Comparison of ENCODE assay signal across 35 cellular contexts in the genomic region with DNA sequence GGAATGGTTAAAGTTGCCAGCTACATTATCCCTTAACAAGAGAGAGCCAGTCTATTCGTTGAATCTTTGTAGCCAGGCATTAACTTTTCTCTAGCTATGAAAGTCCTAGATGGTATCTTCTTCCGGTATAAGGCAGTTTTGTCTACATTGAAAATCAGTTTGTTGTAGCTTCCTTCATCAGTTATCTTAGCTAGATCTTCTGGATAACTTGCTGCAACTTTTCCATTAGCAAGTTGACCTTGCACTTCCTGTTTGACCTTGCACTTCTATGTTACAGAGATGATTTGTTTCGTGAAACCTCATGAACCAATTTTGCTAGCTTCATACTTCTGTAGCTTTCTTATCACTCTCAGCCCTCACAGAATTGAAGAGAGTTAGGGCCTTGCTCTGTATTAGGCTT. TPM values are rescaled to one million over a fixed set of nuclear protein-coding genes. Genes with fewer than 3 reads are reported as not detected.
"Had no signal": no experiment of that assay in that cellular context is flagged by ENCODE, and none has a peak within 500 bp of the region (broad histone marks: within the 10 kb centered on the region; RNA-seq: fewer than 3 reads in every experiment).

No MANE protein-coding gene starts in this region.

- H2AFZ ChIP-seq: hepatocyte, neural progenitor cell had no signal

- ATAC-seq: gastroesophageal sphincter; left colon; naive thymus-derived CD8-positive, alpha-beta T cell; stimulated activated memory B cell treated with anti-CD40 and anti-IgM and Interleukin-4, amounts not matched to agents 10 μg/mL and 1 μg/mL and 100 μg/mL, for 72 hours; stimulated activated naive CD8-positive, alpha-beta T cell treated with anti-CD3 and anti-CD28 coated beads, Interleukin-15, amount 100 ng/mL, for 72 hours had no signal

- H3K4me3 ChIP-seq: breast epithelium, gastroesophageal sphincter, hepatocyte, neural progenitor cell, right atrium auricular region, smooth muscle cell, vagina had no signal

- H3K4me1 ChIP-seq: breast epithelium, gastroesophageal sphincter, neural progenitor cell, right atrium auricular region, vagina had no signal

- DNase-seq: activated B cell treated with CpG ODN at 0.5 μM for 24 hours; activated CD4-positive, alpha-beta T cell treated with anti-CD3 and anti-CD28 coated beads, Interleukin-2, amount 50 U/mL, for 1 hour; activated CD8-positive, alpha-beta memory T cell treated with anti-CD3 and anti-CD28 coated beads for 24 hours; activated CD8-positive, alpha-beta memory T cell treated with anti-CD3 and anti-CD28 coated beads, Interleukin-2, amount 50 U/mL, for 4 hours; activated gamma-delta T cell treated with Interleukin-2 at 50 U/mL for 16 hours; activated T-cell treated with anti-CD3 and anti-CD28 coated beads, Interleukin-2, amount 50 U/mL, for 24 hours; central memory CD4-positive, alpha-beta T cell; kidney; left colon; mammary epithelial cell; midbrain; naive thymus-derived CD8-positive, alpha-beta T cell; occipital lobe; stimulated activated CD4-positive, alpha-beta T cell treated with anti-CD3 and anti-CD28 coated beads, Interleukin-1b, Interleukin-23, amount 100 ng/mL, for 48 hours; stimulated activated CD4-positive, alpha-beta T cell treated with anti-CD3 and anti-CD28 coated beads, Interleukin-4, amount 100 ng/mL, for 4 hours; stimulated activated CD8-positive, alpha-beta memory T cell treated with anti-CD3 and anti-CD28 coated beads, Interleukin-4, amount 100 ng/mL, for 48 hours; stimulated activated naive CD8-positive, alpha-beta T cell treated with anti-CD3 and anti-CD28 coated beads, Interleukin-15, amount 100 ng/mL, for 72 hours; substantia nigra; T-helper 9 cell had no signal

- H3K79me2 ChIP-seq: hepatocyte had no signal

- H3K27me3 ChIP-seq: breast epithelium, gastroesophageal sphincter, hepatocyte, neural progenitor cell, right atrium auricular region, vagina had no signal

- H3K36me3 ChIP-seq: breast epithelium, gastroesophageal sphincter, right atrium auricular region, vagina had no signal

- H3K27ac ChIP-seq: breast epithelium, gastroesophageal sphincter, hepatocyte, neural progenitor cell, right atrium auricular region, vagina had no signal

- H3K4me1 Mint-ChIP-seq: activated B cell treated with CpG ODN at 0.5 μM for 24 hours; activated naive CD4-positive, alpha-beta T cell treated with anti-CD3 and anti-CD28 coated beads, Interleukin-2, amount 50 U/mL, for 24 hours; neural progenitor cell; stimulated activated memory B cell treated with anti-CD40 and anti-IgM and Interleukin-4, amounts not matched to agents 10 μg/mL and 1 μg/mL and 100 μg/mL, for 72 hours had no signal

- H3K36me3 Mint-ChIP-seq: activated naive CD4-positive, alpha-beta T cell treated with anti-CD3 and anti-CD28 coated beads, Interleukin-2, amount 50 U/mL, for 24 hours; naive thymus-derived CD8-positive, alpha-beta T cell; neural progenitor cell; stimulated activated memory B cell treated with anti-CD40 and anti-IgM and Interleukin-4, amounts not matched to agents 10 μg/mL and 1 μg/mL and 100 μg/mL, for 72 hours; type B pancreatic cell had no signal

- H3K4me2 ChIP-seq: hepatocyte, neural progenitor cell, smooth muscle cell had no signal

- H3K9me3 Mint-ChIP-seq: activated naive CD4-positive, alpha-beta T cell treated with anti-CD3 and anti-CD28 coated beads, Interleukin-2, amount 50 U/mL, for 24 hours; activated T-cell treated with anti-CD3 and anti-CD28 coated beads, Interleukin-2, amount 50 U/mL, for 24 hours; naive thymus-derived CD8-positive, alpha-beta T cell; neural progenitor cell; stimulated activated naive CD8-positive, alpha-beta T cell treated with anti-CD3 and anti-CD28 coated beads, Interleukin-15, amount 100 ng/mL, for 72 hours; type B pancreatic cell had no signal

- H3K4me3 Mint-ChIP-seq: activated B cell treated with CpG ODN at 0.5 μM for 24 hours; activated naive CD4-positive, alpha-beta T cell treated with anti-CD3 and anti-CD28 coated beads, Interleukin-2, amount 50 U/mL, for 24 hours; activated T-cell treated with anti-CD3 and anti-CD28 coated beads, Interleukin-2, amount 50 U/mL, for 24 hours; naive thymus-derived CD8-positive, alpha-beta T cell; neural progenitor cell; stimulated activated memory B cell treated with anti-CD40 and anti-IgM and Interleukin-4, amounts not matched to agents 10 μg/mL and 1 μg/mL and 100 μg/mL, for 72 hours; stimulated activated naive CD8-positive, alpha-beta T cell treated with anti-CD3 and anti-CD28 coated beads, Interleukin-15, amount 100 ng/mL, for 72 hours; type B pancreatic cell had no signal

- H3K27ac Mint-ChIP-seq: activated B cell treated with CpG ODN at 0.5 μM for 24 hours; activated naive CD4-positive, alpha-beta T cell treated with anti-CD3 and anti-CD28 coated beads, Interleukin-2, amount 50 U/mL, for 24 hours; activated T-cell treated with anti-CD3 and anti-CD28 coated beads, Interleukin-2, amount 50 U/mL, for 24 hours; naive thymus-derived CD8-positive, alpha-beta T cell; neural progenitor cell; stimulated activated memory B cell treated with anti-CD40 and anti-IgM and Interleukin-4, amounts not matched to agents 10 μg/mL and 1 μg/mL and 100 μg/mL, for 72 hours; stimulated activated naive CD8-positive, alpha-beta T cell treated with anti-CD3 and anti-CD28 coated beads, Interleukin-15, amount 100 ng/mL, for 72 hours; type B pancreatic cell had no signal

- H3K9ac ChIP-seq: neural progenitor cell had no signal

- H3K9me3 ChIP-seq: breast epithelium, gastroesophageal sphincter, right atrium auricular region, vagina had no signal

RNA-seq across cellular contexts. Expression of a gene that starts 24.1 kb away (rescaled TPM):
- total RNA-seq: activated B cell treated with CpG ODN at 0.5 μM for 24 hours; breast epithelium; endothelial cell of umbilical vein; fibroblast of lung; fibroblast of villous mesenchyme; gastroesophageal sphincter; hepatocyte; kidney; left colon; liver; mammary epithelial cell; naive thymus-derived CD8-positive, alpha-beta T cell; pulmonary artery endothelial cell; right atrium auricular region; smooth muscle cell; vagina had no signal
- polyA plus RNA-seq: endothelial cell of umbilical vein; esophagus; fibroblast of lung; hepatocyte; liver; mammary epithelial cell; naive thymus-derived CD8-positive, alpha-beta T cell; smooth muscle cell had no signal
